ENCODE assay signal across 14 cellular contexts in genomic region chr2:140454717-140455116, GRCh38.
DNase-seq lines count a peak whose midpoint lies in the region; ATAC-seq and TF ChIP-seq lines count a peak whose summit lies in the region.
"Had no signal": no experiment of that assay in that cellular context is flagged by ENCODE, and none has a peak within 500 bp of the region (broad histone marks: within the 10 kb centered on the region; RNA-seq: fewer than 3 reads in every experiment).

No MANE protein-coding gene starts in this region.

- H3K27ac ChIP-seq in adrenal gland: no peak overlapping the region
- H3K27ac ChIP-seq in foreskin keratinocyte: no peak overlapping the region
- no peak overlapping the region for H3K27ac ChIP-seq in CD8-positive, alpha-beta memory T cell (ENCODE audit: low read depth, low read length)
- H3K27ac ChIP-seq: epithelial cell of prostate had no signal

- peaks cover 0 to 32% (median 4%) of the 10 kb centered on the region in 5 donors for H3K9me3 Mint-ChIP-seq in CD8-positive, alpha-beta memory T cell

- CTCF ChIA-PET in CD8-positive, alpha-beta memory T cell (lab: Charles Lee): no interaction called here

- no peak overlapping the region for H3K4me3 Mint-ChIP-seq in CD8-positive, alpha-beta memory T cell
- H3K4me3 Mint-ChIP-seq: activated CD8-positive, alpha-beta memory T cell treated with anti-CD3 and anti-CD28 coated beads, Interleukin-2, amount 10 ng/mL, durations not matched to agents 7 days and 5 days; activated naive CD8-positive, alpha-beta T cell treated with anti-CD3 and anti-CD28 coated beads for 36 hours had no signal

- H3K4me1 ChIP-seq in adrenal gland (replicated peaks in 1 of 2) (no peaks in the 10 kb centered on the region), foreskin keratinocyte (no peaks in the 10 kb centered on the region)
- H3K4me1 ChIP-seq in CD8-positive, alpha-beta memory T cell (ENCODE audit: insufficient read depth, low read length): no peaks in the 10 kb centered on the region

- intact Hi-C loops in adrenal gland (cut with DNase I): no loop called here

- H3K27ac Mint-ChIP-seq in CD8-positive, alpha-beta memory T cell: no peak overlapping the region
- H3K27ac Mint-ChIP-seq: activated CD8-positive, alpha-beta memory T cell treated with anti-CD3 and anti-CD28 coated beads, Interleukin-2, amount 10 ng/mL, durations not matched to agents 7 days and 5 days; activated naive CD8-positive, alpha-beta T cell treated with anti-CD3 and anti-CD28 coated beads for 36 hours had no signal

- H3K4me1 Mint-ChIP-seq in CD8-positive, alpha-beta memory T cell: no peaks in the 10 kb centered on the region
- H3K4me1 Mint-ChIP-seq: activated CD8-positive, alpha-beta memory T cell treated with anti-CD3 and anti-CD28 coated beads, Interleukin-2, amount 10 ng/mL, durations not matched to agents 7 days and 5 days; activated naive CD8-positive, alpha-beta T cell treated with anti-CD3 and anti-CD28 coated beads for 36 hours had no signal

- peak; percentile 0 for DNase-seq in HFF-Myc (ENCODE audit: extremely low read depth, low read depth)
- peak in 4 of 7 donors; percentile 2 to 31 (median 26) for DNase-seq in adrenal gland
- DNase-seq in foreskin keratinocyte: peak; percentile 15 to 54
- DNase-seq in superior temporal gyrus (ENCODE audit: extremely low spot score): peak; percentile 74
- DNase-seq in NCI-H345 (lab: John Stamatoyannopoulos, UW): no peak
- DNase-seq in stimulated activated CD4-positive, alpha-beta T cell treated with anti-CD3 and anti-CD28 coated beads, Interleukin-4, amount 100 ng/mL, for 24 hours: no peak
- DNase-seq in CD8-positive, alpha-beta memory T cell: no peak
- DNase-seq: activated CD8-positive, alpha-beta memory T cell treated with anti-CD3 and anti-CD28 coated beads, Interleukin-2, amount 10 ng/mL, durations not matched to agents 7 days and 5 days; activated naive CD8-positive, alpha-beta T cell treated with anti-CD3 and anti-CD28 coated beads for 36 hours; NCI-H146; stimulated activated naive CD4-positive, alpha-beta T cell had no signal

- 38 to 50% (median 49%) methylated on average over 3 of the region's 3 CpGs for WGBS in adrenal gland, 4 donors

- H3K9me3 ChIP-seq in adrenal gland (replicated peaks in 1 of 3): no peaks in the 10 kb centered on the region
- H3K9me3 ChIP-seq in CD8-positive, alpha-beta memory T cell (ENCODE audit: low read length): no peaks in the 10 kb centered on the region

- H3K4me3 ChIP-seq in HFF-Myc (replicated peaks; ENCODE audit: low read depth, low read length) (no peak overlapping the region), adrenal gland (no peak overlapping the region)
- no peak overlapping the region for H3K4me3 ChIP-seq in CD8-positive, alpha-beta memory T cell (ENCODE audit: low read length)

- POLR2A ChIA-PET in CD8-positive, alpha-beta memory T cell (lab: Charles Lee): no interaction called here

- TF ChIP-seq CTCF in HFF-Myc (IDR thresholded peaks at IDR 0.05; ENCODE audit: low read depth, low read length, missing control alignments) (no peak), adrenal gland (IDR thresholded peaks at IDR 0.05) (no peak), foreskin keratinocyte (conservative IDR thresholded peaks at IDR 0.05) (no peak)

- no peaks in the 10 kb centered on the region for H3K27me3 Mint-ChIP-seq in CD8-positive, alpha-beta memory T cell
- H3K27me3 Mint-ChIP-seq: activated CD8-positive, alpha-beta memory T cell treated with anti-CD3 and anti-CD28 coated beads, Interleukin-2, amount 10 ng/mL, durations not matched to agents 7 days and 5 days; activated naive CD8-positive, alpha-beta T cell treated with anti-CD3 and anti-CD28 coated beads for 36 hours had no signal

- H3K27me3 ChIP-seq in adrenal gland (no peaks in the 10 kb centered on the region), foreskin keratinocyte (no peaks in the 10 kb centered on the region)
- no peaks in the 10 kb centered on the region for H3K27me3 ChIP-seq in CD8-positive, alpha-beta memory T cell (ENCODE audit: insufficient read depth, low read length, poor library complexity, severe bottlenecking)

- no peak for TF ChIP-seq POLR2A in adrenal gland (IDR thresholded peaks at IDR 0.05)

- no peaks in the 10 kb centered on the region for H3K36me3 ChIP-seq in adrenal gland (replicated peaks in 1 of 2)
- no peaks in the 10 kb centered on the region for H3K36me3 ChIP-seq in CD8-positive, alpha-beta memory T cell (ENCODE audit: insufficient read depth, low read length)

- H3K36me3 Mint-ChIP-seq in CD8-positive, alpha-beta memory T cell: no peaks in the 10 kb centered on the region
- H3K36me3 Mint-ChIP-seq: activated CD8-positive, alpha-beta memory T cell treated with anti-CD3 and anti-CD28 coated beads, Interleukin-2, amount 10 ng/mL, durations not matched to agents 7 days and 5 days; activated naive CD8-positive, alpha-beta T cell treated with anti-CD3 and anti-CD28 coated beads for 36 hours had no signal

- ATAC-seq in foreskin keratinocyte: peak; percentile 100
- ATAC-seq in HG02870 (IDR thresholded peaks at IDR 0.05; ENCODE audit: unreplicated experiment): no peak
- ATAC-seq: activated CD8-positive, alpha-beta memory T cell treated with anti-CD3 and anti-CD28 coated beads, Interleukin-2, amount 10 ng/mL, durations not matched to agents 7 days and 5 days; left lobe of liver had no signal

Comparison
In these comparisons a context has a peak if more than half of its experiments do, and no peak if none do; other contexts are left out.
1. DNase-seq: peak in HFF-Myc (single experiment), adrenal gland (4 of 7), foreskin keratinocyte (2 of 2) and superior temporal gyrus (single experiment); none in NCI-H345 (single experiment), stimulated activated CD4-positive, alpha-beta T cell treated with anti-CD3 and anti-CD28 coated beads, Interleukin-4, amount 100 ng/mL, for 24 hours (single experiment) and CD8-positive, alpha-beta memory T cell (0 of 5).